ENCODE assay signal across 41 cellular contexts in the genomic region with DNA sequence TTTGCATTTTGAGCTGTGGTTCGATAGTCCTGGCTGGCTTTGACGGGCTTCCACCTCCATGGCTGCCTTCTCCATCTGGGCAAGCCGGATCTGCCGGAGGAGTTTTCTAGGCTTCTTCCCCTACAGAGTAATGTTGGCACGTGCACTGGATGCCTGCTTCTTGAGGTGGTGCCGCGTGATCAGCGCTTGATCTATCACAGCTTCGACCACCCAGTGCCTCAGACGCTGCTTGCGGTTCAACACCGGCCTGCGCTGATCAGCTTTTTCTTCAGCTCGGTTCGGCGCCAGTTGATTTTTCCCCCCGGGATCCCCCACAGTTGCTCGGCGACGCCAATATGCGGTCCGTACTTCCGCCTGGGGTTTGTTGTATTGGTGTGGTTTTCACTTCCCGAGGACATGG.
"Had no signal": no experiment of that assay in that cellular context is flagged by ENCODE, and none has a peak within 500 bp of the region (broad histone marks: within the 10 kb centered on the region; RNA-seq: fewer than 3 reads in every experiment).

No MANE protein-coding gene starts in this region.

- ATAC-seq: activated CD4-positive, alpha-beta T cell treated with anti-CD3 and anti-CD28 coated beads for 36 hours; activated CD8-positive, alpha-beta T cell treated with anti-CD3 and anti-CD28 coated beads for 36 hours; activated naive CD4-positive, alpha-beta T cell treated with anti-CD3 and anti-CD28 coated beads, Interleukin-2, amount 50 U/mL, for 72 hours; activated T-cell treated with anti-CD3 and anti-CD28 coated beads, Interleukin-2, amount 50 U/mL, for 4 hours; activated T-cell treated with anti-CD3 and anti-CD28 coated beads, Interleukin-2, amount 50 U/mL, for 72 hours; activated T-helper 17 cell treated with anti-CD3 and anti-CD28 coated beads, Interleukin-2, amount 50 U/mL, for 72 hours; body of pancreas had no signal

- FAIRE-seq: astrocyte, TTC549 had no signal

- H3K36me3 Mint-ChIP-seq: activated CD4-positive, alpha-beta memory T cell treated with anti-CD3 and anti-CD28 coated beads for 36 hours; activated naive CD4-positive, alpha-beta T cell treated with anti-CD3 and anti-CD28 coated beads, Interleukin-2, amount 50 U/mL, for 72 hours; activated naive CD8-positive, alpha-beta T cell treated with anti-CD3 and anti-CD28 coated beads for 36 hours had no signal

- H3K9me3 Mint-ChIP-seq: activated B cell treated with CpG ODN at 0.5 μM for 24 hours; activated CD4-positive, alpha-beta memory T cell treated with anti-CD3 and anti-CD28 coated beads for 36 hours; activated CD8-positive, alpha-beta T cell treated with anti-CD3 and anti-CD28 coated beads for 36 hours; activated naive CD4-positive, alpha-beta T cell treated with anti-CD3 and anti-CD28 coated beads for 36 hours; activated naive CD4-positive, alpha-beta T cell treated with anti-CD3 and anti-CD28 coated beads, Interleukin-2, amount 50 U/mL, for 72 hours; activated T-cell treated with anti-CD3 and anti-CD28 coated beads, Interleukin-2, amount 50 U/mL, for 72 hours; activated T-helper 1 cell treated with anti-CD3 and anti-CD28 coated beads, Interleukin-12 subunit alpha, Interleukin-12 subunit beta, Interleukin-2, Interleukin-4 antibody, amounts not matched to agents 30 ng/mL and 10 ng/mL and 1 ng/mL, durations not matched to agents 14 hours and 24 hours and 36 hours; activated T-helper 17 cell treated with anti-CD3 and anti-CD28 coated beads, Interleukin-2, amount 50 U/mL, for 72 hours; central memory CD8-positive, alpha-beta T cell; T-helper 1 cell treated with Interleukin-12 subunit alpha and Interleukin-12 subunit beta and Interleukin-4 antibody, amounts not matched to agents 30 μg/mL and 1 μg/mL, for 36 hours; T-helper 2 cell treated with Interferon-gamma antibody and Interleukin-4, amounts not matched to agents 5 μg/mL and 100 μg/mL, for 36 hours had no signal

- H3K27ac Mint-ChIP-seq: activated B cell treated with CpG ODN at 0.5 μM for 24 hours; activated CD4-positive, alpha-beta memory T cell treated with anti-CD3 and anti-CD28 coated beads for 36 hours; activated CD4-positive, alpha-beta T cell treated with anti-CD3 and anti-CD28 coated beads for 36 hours; activated CD8-positive, alpha-beta T cell treated with anti-CD3 and anti-CD28 coated beads for 36 hours; activated naive CD4-positive, alpha-beta T cell treated with anti-CD3 and anti-CD28 coated beads for 36 hours; activated naive CD4-positive, alpha-beta T cell treated with anti-CD3 and anti-CD28 coated beads, Interleukin-2, amount 50 U/mL, for 72 hours; activated naive CD8-positive, alpha-beta T cell treated with anti-CD3 and anti-CD28 coated beads for 36 hours; activated T-cell treated with anti-CD3 and anti-CD28 coated beads, Interleukin-2, amount 50 U/mL, for 72 hours; activated T-helper 1 cell treated with anti-CD3 and anti-CD28 coated beads, Interleukin-12 subunit alpha, Interleukin-12 subunit beta, Interleukin-2, Interleukin-4 antibody, amounts not matched to agents 30 ng/mL and 10 ng/mL and 1 ng/mL, durations not matched to agents 14 hours and 24 hours and 36 hours; activated T-helper 17 cell treated with anti-CD3 and anti-CD28 coated beads, Interleukin-2, amount 50 U/mL, for 72 hours; T-helper 1 cell treated with Interleukin-12 subunit alpha and Interleukin-12 subunit beta and Interleukin-4 antibody, amounts not matched to agents 30 μg/mL and 1 μg/mL, for 36 hours; T-helper 2 cell treated with Interferon-gamma antibody and Interleukin-4, amounts not matched to agents 5 μg/mL and 100 μg/mL, for 36 hours had no signal

- H3K4me1 ChIP-seq: adrenal gland, body of pancreas, breast epithelium, colonic mucosa had no signal

- H3K36me3 ChIP-seq: adrenal gland, brain microvascular endothelial cell, breast epithelium, cardiac muscle cell, colonic mucosa had no signal

- H3K4me3 Mint-ChIP-seq: activated B cell treated with CpG ODN at 0.5 μM for 24 hours; activated CD4-positive, alpha-beta memory T cell treated with anti-CD3 and anti-CD28 coated beads for 36 hours; activated CD4-positive, alpha-beta T cell treated with anti-CD3 and anti-CD28 coated beads for 36 hours; activated CD8-positive, alpha-beta T cell treated with anti-CD3 and anti-CD28 coated beads for 36 hours; activated naive CD4-positive, alpha-beta T cell treated with anti-CD3 and anti-CD28 coated beads for 36 hours; activated naive CD8-positive, alpha-beta T cell treated with anti-CD3 and anti-CD28 coated beads for 36 hours; activated T-cell treated with anti-CD3 and anti-CD28 coated beads, Interleukin-2, amount 50 U/mL, for 4 hours; activated T-cell treated with anti-CD3 and anti-CD28 coated beads, Interleukin-2, amount 50 U/mL, for 72 hours; activated T-helper 1 cell treated with anti-CD3 and anti-CD28 coated beads, Interleukin-12 subunit alpha, Interleukin-12 subunit beta, Interleukin-2, Interleukin-4 antibody, amounts not matched to agents 30 ng/mL and 10 ng/mL and 1 ng/mL, durations not matched to agents 14 hours and 24 hours and 36 hours; activated T-helper 17 cell treated with anti-CD3 and anti-CD28 coated beads, Interleukin-2, amount 50 U/mL, for 72 hours; central memory CD8-positive, alpha-beta T cell; T-helper 1 cell treated with Interleukin-12 subunit alpha and Interleukin-12 subunit beta and Interleukin-4 antibody, amounts not matched to agents 30 μg/mL and 1 μg/mL, for 36 hours; T-helper 2 cell treated with Interferon-gamma antibody and Interleukin-4, amounts not matched to agents 5 μg/mL and 100 μg/mL, for 36 hours had no signal

- H3K4me1 Mint-ChIP-seq: activated B cell treated with CpG ODN at 0.5 μM for 24 hours; activated CD4-positive, alpha-beta T cell treated with anti-CD3 and anti-CD28 coated beads for 36 hours; activated naive CD8-positive, alpha-beta T cell treated with anti-CD3 and anti-CD28 coated beads for 36 hours; activated T-helper 17 cell treated with anti-CD3 and anti-CD28 coated beads, Interleukin-2, amount 50 U/mL, for 72 hours; central memory CD8-positive, alpha-beta T cell had no signal

- H3K27me3 ChIP-seq: brain microvascular endothelial cell, breast epithelium, cardiac muscle cell, colonic mucosa had no signal

- H3K4me3 ChIP-seq: adrenal gland, body of pancreas, breast epithelium, cardiac muscle cell, colonic mucosa had no signal

- H3K27ac ChIP-seq: adrenal gland, body of pancreas, brain microvascular endothelial cell, breast epithelium, cardiac muscle cell, colonic mucosa, VCaP had no signal

- DNase-seq: activated B cell treated with CpG ODN at 0.5 μM for 24 hours; activated CD4-positive, alpha-beta memory T cell treated with anti-CD3 and anti-CD28 coated beads for 36 hours; activated CD4-positive, alpha-beta T cell treated with anti-CD3 and anti-CD28 coated beads for 36 hours; activated CD4-positive, alpha-beta T cell treated with anti-CD3 and anti-CD28 coated beads for 48 hours; activated CD4-positive, alpha-beta T cell treated with anti-CD3 and anti-CD28 coated beads, Interleukin-2, amount 50 U/mL, for 1 hour; activated CD4-positive, alpha-beta T cell treated with anti-CD3 and anti-CD28 coated beads, Interleukin-2, amount 50 U/mL, for 4 hours; activated CD4-positive, CD25-positive, alpha-beta regulatory T cell treated with anti-CD3 and anti-CD28 coated beads, Interleukin-2, amount 50 U/mL, for 72 hours; activated CD8-positive, alpha-beta memory T cell treated with anti-CD3 and anti-CD28 coated beads, Interleukin-2, amount 50 U/mL, for 4 hours; activated CD8-positive, alpha-beta T cell treated with anti-CD3 and anti-CD28 coated beads for 36 hours; activated effector memory CD4-positive, alpha-beta T cell treated with anti-CD3 and anti-CD28 coated beads, Interleukin-2, amount 50 U/mL, for 16 hours; activated gamma-delta T cell treated with Interleukin-2 at 50 U/mL for 16 hours; activated naive CD4-positive, alpha-beta T cell; activated naive CD4-positive, alpha-beta T cell treated with anti-CD3 and anti-CD28 coated beads for 36 hours; activated naive CD4-positive, alpha-beta T cell treated with anti-CD3 and anti-CD28 coated beads, Interleukin-2, amount 50 U/mL, for 16 hours; activated naive CD8-positive, alpha-beta T cell treated with anti-CD3 and anti-CD28 coated beads for 36 hours; activated T-cell treated with anti-CD3 and anti-CD28 coated beads for 4 hours; activated T-cell treated with anti-CD3 and anti-CD28 coated beads, Interleukin-2, amount 50 U/mL, for 1 hour; activated T-cell treated with anti-CD3 and anti-CD28 coated beads, Interleukin-2, amount 50 U/mL, for 4 hours; activated T-cell treated with anti-CD3 and anti-CD28 coated beads, Interleukin-2, amount 50 U/mL, for 72 hours; adrenal gland; amniotic stem cell; aorta; body of pancreas; brain microvascular endothelial cell; caudate nucleus; cerebellar nuclear complex; colonic mucosa; T-helper 1 cell; T-helper 2 cell; T-helper 9 cell had no signal

- H3K9me3 ChIP-seq: adrenal gland, body of pancreas, breast epithelium, colonic mucosa had no signal
